Comparison of ENCODE assay signal across 34 cellular contexts in the genomic region with DNA sequence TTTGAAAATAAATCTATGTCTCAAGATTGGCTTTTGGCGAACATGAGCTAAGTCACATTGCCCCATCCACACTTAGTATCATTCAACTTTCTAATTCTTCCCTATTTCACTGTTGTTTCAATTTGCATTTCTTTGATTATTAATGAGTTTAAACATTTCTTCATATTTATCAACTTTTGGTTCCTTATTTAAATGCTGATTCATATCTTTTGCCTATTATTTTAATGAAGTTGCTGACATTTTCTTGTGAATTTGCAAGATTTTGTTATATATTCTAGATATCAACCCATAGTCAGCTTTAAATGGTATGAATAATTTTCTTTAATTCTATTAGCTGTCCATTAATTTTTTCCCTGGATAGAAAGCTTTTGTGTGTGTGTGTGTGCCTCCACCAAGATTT. TPM values are rescaled to one million over a fixed set of nuclear protein-coding genes. Genes with fewer than 3 reads are reported as not detected.
"Had no signal": no experiment of that assay in that cellular context is flagged by ENCODE, and none has a peak within 500 bp of the region (broad histone marks: within the 10 kb centered on the region; RNA-seq: fewer than 3 reads in every experiment).

No MANE protein-coding gene starts in this region.

- H3K27me3 ChIP-seq: ascending aorta had no signal

- DNase-seq: activated CD4-positive, alpha-beta memory T cell treated with anti-CD3 and anti-CD28 coated beads, Interleukin-2, amount 10 ng/mL, durations not matched to agents 7 days and 5 days; activated CD4-positive, alpha-beta T cell treated with anti-CD3 and anti-CD28 coated beads for 1 hour; activated CD4-positive, alpha-beta T cell treated with anti-CD3 and anti-CD28 coated beads for 36 hours; activated CD4-positive, alpha-beta T cell treated with anti-CD3 and anti-CD28 coated beads for 48 hours; activated CD4-positive, alpha-beta T cell treated with anti-CD3 and anti-CD28 coated beads, Interleukin-2, amount 10 ng/mL, durations not matched to agents 7 days and 5 days; activated CD4-positive, alpha-beta T cell treated with anti-CD3 and anti-CD28 coated beads, Interleukin-2, amount 50 U/mL, for 48 hours; activated CD4-positive, CD25-positive, alpha-beta regulatory T cell; activated CD8-positive, alpha-beta memory T cell treated with anti-CD3 and anti-CD28 coated beads for 24 hours; activated CD8-positive, alpha-beta memory T cell treated with anti-CD3 and anti-CD28 coated beads, Interleukin-2, amount 10 ng/mL, durations not matched to agents 7 days and 5 days; activated CD8-positive, alpha-beta memory T cell treated with anti-CD3 and anti-CD28 coated beads, Interleukin-2, amount 50 U/mL, for 48 hours; activated CD8-positive, alpha-beta T cell treated with anti-CD3 and anti-CD28 coated beads, Interleukin-2, amount 10 ng/mL, durations not matched to agents 7 days and 5 days; activated effector memory CD4-positive, alpha-beta T cell treated with Interleukin-2 at 50 U/mL for 16 hours; activated gamma-delta T cell; activated naive CD4-positive, alpha-beta T cell treated with anti-CD3 and anti-CD28 coated beads, Interleukin-2, amount 10 ng/mL, durations not matched to agents 7 days and 5 days; activated naive CD4-positive, alpha-beta T cell treated with Interleukin-2 at 50 U/mL for 16 hours; activated naive CD8-positive, alpha-beta T cell treated with anti-CD3 and anti-CD28 coated beads, Interleukin-2, amount 10 ng/mL, durations not matched to agents 7 days and 5 days; activated naive CD8-positive, alpha-beta T cell treated with anti-CD3 and anti-CD28 coated beads, Interleukin-2, amount 50 U/mL, for 24 hours; activated T-cell treated with anti-CD3 and anti-CD28 coated beads, Interleukin-2, amount 50 U/mL, for 24 hours; activated T-cell treated with anti-CD3 and anti-CD28 coated beads, Interleukin-2, amount 50 U/mL, for 48 hours; amygdala; anterior cingulate cortex; caudate nucleus; cerebellar nuclear complex; T-helper 2 cell; T-helper 9 cell; WERI-Rb-1 had no signal

- H3K27ac ChIP-seq: ascending aorta, cardiac muscle cell, WERI-Rb-1 had no signal

- ATAC-seq: activated CD4-positive, alpha-beta T cell treated with anti-CD3 and anti-CD28 coated beads for 36 hours; activated CD4-positive, CD25-positive, alpha-beta regulatory T cell treated with anti-CD3 and anti-CD28 coated beads, Interleukin-2, amount 50 U/mL, for 24 hours; activated CD8-positive, alpha-beta memory T cell treated with anti-CD3 and anti-CD28 coated beads, Interleukin-2, amount 10 ng/mL, durations not matched to agents 7 days and 5 days; activated CD8-positive, alpha-beta T cell treated with anti-CD3 and anti-CD28 coated beads, Interleukin-2, amount 10 ng/mL, durations not matched to agents 7 days and 5 days; activated naive CD8-positive, alpha-beta T cell treated with anti-CD3 and anti-CD28 coated beads, Interleukin-2, amount 50 U/mL, for 24 hours; WTC11 had no signal

- H3K9me3 ChIP-seq: ascending aorta had no signal

- H3K36me3 ChIP-seq: ascending aorta, cardiac muscle cell, WERI-Rb-1 had no signal

- H3K4me3 ChIP-seq: ascending aorta, cardiac muscle cell had no signal

- H3K4me1 ChIP-seq: ascending aorta had no signal

- FAIRE-seq: bronchial epithelial cell had no signal

RNA-seq across cellular contexts. Expression of a gene that starts 14.4 kb away (rescaled TPM):
- total RNA-seq: activated CD4-positive, alpha-beta memory T cell treated with anti-CD3 and anti-CD28 coated beads, Interleukin-2, amount 10 ng/mL, durations not matched to agents 7 days and 5 days; activated CD4-positive, alpha-beta T cell treated with anti-CD3 and anti-CD28 coated beads for 36 hours; activated CD4-positive, alpha-beta T cell treated with anti-CD3 and anti-CD28 coated beads, Interleukin-2, amount 10 ng/mL, durations not matched to agents 7 days and 5 days; activated CD8-positive, alpha-beta memory T cell treated with anti-CD3 and anti-CD28 coated beads, Interleukin-2, amount 10 ng/mL, durations not matched to agents 7 days and 5 days; activated CD8-positive, alpha-beta T cell treated with anti-CD3 and anti-CD28 coated beads, Interleukin-2, amount 10 ng/mL, durations not matched to agents 7 days and 5 days; activated naive CD8-positive, alpha-beta T cell treated with anti-CD3 and anti-CD28 coated beads, Interleukin-2, amount 10 ng/mL, durations not matched to agents 7 days and 5 days; activated T-helper 2 cell treated with anti-CD3 and anti-CD28 coated beads, Interferon-gamma antibody, Interleukin-2, Interleukin-4, amounts not matched to agents 10 μg/mL and 5 μg/mL and 100 μg/mL, durations not matched to agents 14 hours and 24 hours and 36 hours; ascending aorta; bronchial epithelial cell; cardiac muscle cell; chondrocyte; WTC11 had no signal
- polyA plus RNA-seq: adipose tissue, cardiac muscle cell had no signal

RNA-seq across cellular contexts. Expression of a gene that starts 33.2 kb away (rescaled TPM):
- total RNA-seq: activated CD4-positive, alpha-beta memory T cell treated with anti-CD3 and anti-CD28 coated beads, Interleukin-2, amount 10 ng/mL, durations not matched to agents 7 days and 5 days; activated CD4-positive, alpha-beta T cell treated with anti-CD3 and anti-CD28 coated beads for 36 hours; activated CD4-positive, alpha-beta T cell treated with anti-CD3 and anti-CD28 coated beads, Interleukin-2, amount 10 ng/mL, durations not matched to agents 7 days and 5 days; activated CD8-positive, alpha-beta memory T cell treated with anti-CD3 and anti-CD28 coated beads, Interleukin-2, amount 10 ng/mL, durations not matched to agents 7 days and 5 days; activated CD8-positive, alpha-beta T cell treated with anti-CD3 and anti-CD28 coated beads, Interleukin-2, amount 10 ng/mL, durations not matched to agents 7 days and 5 days; activated naive CD8-positive, alpha-beta T cell treated with anti-CD3 and anti-CD28 coated beads, Interleukin-2, amount 10 ng/mL, durations not matched to agents 7 days and 5 days; activated T-helper 2 cell treated with anti-CD3 and anti-CD28 coated beads, Interferon-gamma antibody, Interleukin-2, Interleukin-4, amounts not matched to agents 10 μg/mL and 5 μg/mL and 100 μg/mL, durations not matched to agents 14 hours and 24 hours and 36 hours; ascending aorta; cardiac muscle cell; chondrocyte; WTC11 had no signal
- polyA plus RNA-seq: cardiac muscle cell had no signal
